Comparison of ENCODE assay signal across 2 cellular contexts in genomic region chr14:76252471-76252870, GRCh38.
A peak's percentile ranks its signal among the peaks of the same experiment; 100 is the strongest.
TF ChIP-seq lines count a peak whose summit lies in the region.

No MANE protein-coding gene starts in this region.

TF ChIP-seq in GM12878, 131 proteins besides CTCF, POLR2A, EP300 and RAD21 (continued from another document):
- TF ChIP-seq ZBTB40 (IDR thresholded peaks at IDR 0.05; ENCODE audit: borderline replicate concordance) = peak; percentile 63

TF ChIP-seq in K562, 482 proteins besides CTCF, POLR2A, EP300 and RAD21 (continued from another document):
- no peak for TF ChIP-seq ZNF384 (IDR thresholded peaks at IDR 0.05; ENCODE audit: low read depth, low read length)
- peak; percentile 84 for TF ChIP-seq ZBTB40 (IDR thresholded peaks at IDR 0.05)
- 0 out of 2 replicates have a peak, but pooled peaks have one; percentile 11 for TF ChIP-seq ZBTB40 (CRISPR knock-in tag; IDR thresholded peaks at IDR 0.05)
TF ChIP-seq in K562: peak in this region for 1.
